Comparison of ENCODE assay signal across 1 cellular context in genomic region chr9:96436456-96437126, GRCh38.
TF ChIP-seq lines count a peak whose summit lies in the region.

No MANE protein-coding gene starts in this region.

TF ChIP-seq in HepG2, 621 proteins besides CTCF, POLR2A, EP300 and RAD21 (continued from another document and continues in another):
- TF ChIP-seq, protein P1, sequence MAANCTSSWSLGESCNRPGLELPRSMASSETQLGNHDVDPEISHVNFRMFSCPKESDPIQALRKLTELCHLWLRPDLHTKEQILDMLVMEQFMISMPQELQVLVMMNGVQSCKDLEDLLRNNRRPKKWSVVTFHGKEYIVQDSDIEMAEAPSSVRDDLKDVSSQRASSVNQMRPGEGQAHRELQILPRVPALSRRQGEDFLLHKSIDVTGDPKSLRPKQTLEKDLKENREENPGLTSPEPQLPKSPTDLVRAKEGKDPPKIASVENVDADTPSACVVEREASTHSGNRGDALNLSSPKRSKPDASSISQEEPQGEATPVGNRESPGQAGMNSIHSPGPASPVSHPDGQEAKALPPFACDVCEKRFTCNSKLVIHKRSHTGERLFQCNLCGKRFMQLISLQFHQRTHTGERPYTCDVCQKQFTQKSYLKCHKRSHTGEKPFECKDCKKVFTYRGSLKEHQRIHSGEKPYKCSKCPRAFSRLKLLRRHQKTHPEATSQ (CRISPR knock-in tag; IDR thresholded peaks at IDR 0.05; ENCODE audit: borderline replicate concordance) = no peak
- TF ChIP-seq ZNF660 (CRISPR knock-in tag; IDR thresholded peaks at IDR 0.05; ENCODE audit: borderline replicate concordance, low read depth) = no peak
- TF ChIP-seq ZNF335 (CRISPR knock-in tag; IDR thresholded peaks at IDR 0.05) = peak; percentile 62; the same call in 1 of the 2 replicates
- TF ChIP-seq JARID2 (CRISPR knock-in tag; IDR thresholded peaks at IDR 0.05; ENCODE audit: insufficient replicate concordance) = no peak
- TF ChIP-seq, protein P2, sequence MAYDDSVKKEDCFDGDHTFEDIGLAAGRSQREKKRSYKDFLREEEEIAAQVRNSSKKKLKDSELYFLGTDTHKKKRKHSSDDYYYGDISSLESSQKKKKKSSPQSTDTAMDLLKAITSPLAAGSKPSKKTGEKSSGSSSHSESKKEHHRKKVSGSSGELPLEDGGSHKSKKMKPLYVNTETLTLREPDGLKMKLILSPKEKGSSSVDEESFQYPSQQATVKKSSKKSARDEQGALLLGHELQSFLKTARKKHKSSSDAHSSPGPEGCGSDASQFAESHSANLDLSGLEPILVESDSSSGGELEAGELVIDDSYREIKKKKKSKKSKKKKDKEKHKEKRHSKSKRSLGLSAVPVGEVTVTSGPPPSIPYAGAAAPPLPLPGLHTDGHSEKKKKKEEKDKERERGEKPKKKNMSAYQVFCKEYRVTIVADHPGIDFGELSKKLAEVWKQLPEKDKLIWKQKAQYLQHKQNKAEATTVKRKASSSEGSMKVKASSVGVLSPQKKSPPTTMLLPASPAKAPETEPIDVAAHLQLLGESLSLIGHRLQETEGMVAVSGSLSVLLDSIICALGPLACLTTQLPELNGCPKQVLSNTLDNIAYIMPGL (CRISPR knock-in tag; IDR thresholded peaks at IDR 0.05; ENCODE audit: borderline replicate concordance in 1 of 2, low read depth in 1 of 2) = peak; percentile 50 to 80; a peak in 3 of 4 replicates
- TF ChIP-seq TAF15 (IDR thresholded peaks at IDR 0.05; ENCODE audit: low read depth, low read length, poor library complexity, severe bottlenecking) = no peak
- TF ChIP-seq ZNF510 (CRISPR knock-in tag; IDR thresholded peaks at IDR 0.05; ENCODE audit: low read depth) = peak; percentile 91; the same call in 1 of the 2 replicates
- TF ChIP-seq ISL2 (CRISPR knock-in tag; IDR thresholded peaks at IDR 0.05) = peak; percentile 63; the same call in 1 of the 2 replicates
- TF ChIP-seq, protein P3, sequence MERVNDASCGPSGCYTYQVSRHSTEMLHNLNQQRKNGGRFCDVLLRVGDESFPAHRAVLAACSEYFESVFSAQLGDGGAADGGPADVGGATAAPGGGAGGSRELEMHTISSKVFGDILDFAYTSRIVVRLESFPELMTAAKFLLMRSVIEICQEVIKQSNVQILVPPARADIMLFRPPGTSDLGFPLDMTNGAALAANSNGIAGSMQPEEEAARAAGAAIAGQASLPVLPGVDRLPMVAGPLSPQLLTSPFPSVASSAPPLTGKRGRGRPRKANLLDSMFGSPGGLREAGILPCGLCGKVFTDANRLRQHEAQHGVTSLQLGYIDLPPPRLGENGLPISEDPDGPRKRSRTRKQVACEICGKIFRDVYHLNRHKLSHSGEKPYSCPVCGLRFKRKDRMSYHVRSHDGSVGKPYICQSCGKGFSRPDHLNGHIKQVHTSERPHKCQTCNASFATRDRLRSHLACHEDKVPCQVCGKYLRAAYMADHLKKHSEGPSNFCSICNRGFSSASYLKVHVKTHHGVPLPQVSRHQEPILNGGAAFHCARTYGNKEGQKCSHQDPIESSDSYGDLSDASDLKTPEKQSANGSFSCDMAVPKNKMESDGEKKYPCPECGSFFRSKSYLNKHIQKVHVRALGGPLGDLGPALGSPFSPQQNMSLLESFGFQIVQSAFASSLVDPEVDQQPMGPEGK (CRISPR knock-in tag; IDR thresholded peaks at IDR 0.05) = peak; percentile 89
- peak; percentile 86 for TF ChIP-seq NR2F6 (IDR thresholded peaks at IDR 0.05)
- TF ChIP-seq NR2F6 (CRISPR knock-in tag; IDR thresholded peaks at IDR 0.05) = peak; percentile 94
- TF ChIP-seq CBX1 (IDR thresholded peaks at IDR 0.05; ENCODE audit: low read depth) = no peak
- no peak for TF ChIP-seq SRSF4 (IDR thresholded peaks at IDR 0.05; ENCODE audit: low read depth, low read length, poor library complexity, severe bottlenecking)
- TF ChIP-seq, protein P4, sequence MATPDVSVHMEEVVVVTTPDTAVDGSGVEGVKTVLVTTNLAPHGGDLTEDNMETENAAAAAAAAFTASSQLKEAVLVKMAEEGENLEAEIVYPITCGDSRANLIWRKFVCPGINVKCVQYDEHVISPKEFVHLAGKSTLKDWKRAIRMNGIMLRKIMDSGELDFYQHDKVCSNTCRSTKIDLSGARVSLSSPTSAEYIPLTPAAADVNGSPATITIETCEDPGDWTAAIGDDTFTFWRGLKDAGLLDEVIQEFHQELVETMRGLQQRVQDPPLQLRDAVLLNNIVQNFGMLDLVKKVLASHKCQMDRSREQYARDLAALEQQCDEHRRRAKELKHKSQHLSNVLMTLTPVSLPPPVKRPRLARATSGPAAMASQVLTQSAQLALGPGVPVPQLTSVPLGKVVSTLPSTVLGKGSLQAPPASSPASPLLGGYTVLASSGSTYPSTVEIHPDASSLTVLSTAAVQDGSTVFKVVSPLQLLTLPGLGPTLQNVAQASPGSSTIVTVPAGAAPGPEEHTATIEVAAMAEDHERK (CRISPR knock-in tag; IDR thresholded peaks at IDR 0.05; ENCODE audit: low read depth) = no peak
- TF ChIP-seq PITX1 (CRISPR knock-in tag; IDR thresholded peaks at IDR 0.05) = peak; percentile 58
- TF ChIP-seq ZFP62 (CRISPR knock-in tag; IDR thresholded peaks at IDR 0.05) = no peak
- TF ChIP-seq KLF6 (CRISPR knock-in tag; IDR thresholded peaks at IDR 0.05) = peak; percentile 69; the same call in 1 of the 2 replicates
- TF ChIP-seq ISX (CRISPR knock-in tag; conservative IDR thresholded peaks at IDR 0.05) = no peak
- TF ChIP-seq, protein P5, sequence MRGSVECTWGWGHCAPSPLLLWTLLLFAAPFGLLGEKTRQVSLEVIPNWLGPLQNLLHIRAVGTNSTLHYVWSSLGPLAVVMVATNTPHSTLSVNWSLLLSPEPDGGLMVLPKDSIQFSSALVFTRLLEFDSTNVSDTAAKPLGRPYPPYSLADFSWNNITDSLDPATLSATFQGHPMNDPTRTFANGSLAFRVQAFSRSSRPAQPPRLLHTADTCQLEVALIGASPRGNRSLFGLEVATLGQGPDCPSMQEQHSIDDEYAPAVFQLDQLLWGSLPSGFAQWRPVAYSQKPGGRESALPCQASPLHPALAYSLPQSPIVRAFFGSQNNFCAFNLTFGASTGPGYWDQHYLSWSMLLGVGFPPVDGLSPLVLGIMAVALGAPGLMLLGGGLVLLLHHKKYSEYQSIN (CRISPR knock-in tag; IDR thresholded peaks at IDR 0.05; ENCODE audit: borderline replicate concordance) = no peak
- peak; percentile 62; the same call in 1 of the 2 replicates for TF ChIP-seq NR2C2 (CRISPR knock-in tag; IDR thresholded peaks at IDR 0.05; ENCODE audit: borderline replicate concordance)
- TF ChIP-seq MED13 (CRISPR knock-in tag; IDR thresholded peaks at IDR 0.05) = no peak
- TF ChIP-seq EZH2 (conservative IDR thresholded peaks at IDR 0.05; ENCODE audit: low read depth, low read length) = no peak
- TF ChIP-seq ARID5B (CRISPR knock-in tag; IDR thresholded peaks at IDR 0.05) = peak; percentile 84
- TF ChIP-seq, protein P6, sequence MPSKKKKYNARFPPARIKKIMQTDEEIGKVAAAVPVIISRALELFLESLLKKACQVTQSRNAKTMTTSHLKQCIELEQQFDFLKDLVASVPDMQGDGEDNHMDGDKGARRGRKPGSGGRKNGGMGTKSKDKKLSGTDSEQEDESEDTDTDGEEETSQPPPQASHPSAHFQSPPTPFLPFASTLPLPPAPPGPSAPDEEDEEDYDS (CRISPR knock-in tag; IDR thresholded peaks at IDR 0.05) = peak; percentile 34; the same call in 1 of the 2 replicates
- TF ChIP-seq NAIF1 (CRISPR knock-in tag; IDR thresholded peaks at IDR 0.05; ENCODE audit: borderline replicate concordance) = 0 out of 2 replicates have a peak, but pooled peaks have one; percentile 54
- TF ChIP-seq UBTF (CRISPR knock-in tag; IDR thresholded peaks at IDR 0.05) = peak; percentile 64
- no peak for TF ChIP-seq MYNN (CRISPR knock-in tag; IDR thresholded peaks at IDR 0.05; ENCODE audit: low read depth)
- no peak for TF ChIP-seq REL (CRISPR knock-in tag; conservative IDR thresholded peaks at IDR 0.05)
- peak; percentile 43 for TF ChIP-seq GABPB1 (CRISPR knock-in tag; IDR thresholded peaks at IDR 0.05)
- TF ChIP-seq, protein P7, sequence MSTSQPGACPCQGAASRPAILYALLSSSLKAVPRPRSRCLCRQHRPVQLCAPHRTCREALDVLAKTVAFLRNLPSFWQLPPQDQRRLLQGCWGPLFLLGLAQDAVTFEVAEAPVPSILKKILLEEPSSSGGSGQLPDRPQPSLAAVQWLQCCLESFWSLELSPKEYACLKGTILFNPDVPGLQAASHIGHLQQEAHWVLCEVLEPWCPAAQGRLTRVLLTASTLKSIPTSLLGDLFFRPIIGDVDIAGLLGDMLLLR (CRISPR knock-in tag; IDR thresholded peaks at IDR 0.05) = peak; percentile 68; the same call in 1 of the 2 replicates
- no peak for TF ChIP-seq NKX3-1 (CRISPR knock-in tag; IDR thresholded peaks at IDR 0.05)
- TF ChIP-seq RARG (CRISPR knock-in tag; IDR thresholded peaks at IDR 0.05; ENCODE audit: low read depth) = 0 out of 2 replicates have a peak, but pooled peaks have one; percentile 58
- no peak for TF ChIP-seq YEATS2 (CRISPR knock-in tag; IDR thresholded peaks at IDR 0.05; ENCODE audit: borderline replicate concordance)
- TF ChIP-seq ZNF331 (CRISPR knock-in tag; IDR thresholded peaks at IDR 0.05) = peak; percentile 48; the same call in 1 of the 2 replicates
- TF ChIP-seq ZFYVE20 (CRISPR knock-in tag; IDR thresholded peaks at IDR 0.05; ENCODE audit: borderline replicate concordance, low read depth) = no peak
- TF ChIP-seq, protein P8, sequence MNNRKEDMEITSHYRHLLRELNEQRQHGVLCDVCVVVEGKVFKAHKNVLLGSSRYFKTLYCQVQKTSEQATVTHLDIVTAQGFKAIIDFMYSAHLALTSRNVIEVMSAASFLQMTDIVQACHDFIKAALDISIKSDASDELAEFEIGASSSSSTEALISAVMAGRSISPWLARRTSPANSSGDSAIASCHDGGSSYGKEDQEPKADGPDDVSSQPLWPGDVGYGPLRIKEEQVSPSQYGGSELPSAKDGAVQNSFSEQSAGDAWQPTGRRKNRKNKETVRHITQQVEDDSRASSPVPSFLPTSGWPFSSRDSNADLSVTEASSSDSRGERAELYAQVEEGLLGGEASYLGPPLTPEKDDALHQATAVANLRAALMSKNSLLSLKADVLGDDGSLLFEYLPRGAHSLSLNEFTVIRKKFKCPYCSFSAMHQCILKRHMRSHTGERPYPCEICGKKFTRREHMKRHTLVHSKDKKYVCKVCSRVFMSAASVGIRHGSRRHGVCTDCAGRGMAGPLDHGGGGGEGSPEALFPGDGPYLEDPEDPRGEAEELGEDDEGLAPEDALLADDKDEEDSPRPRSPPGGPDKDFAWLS (CRISPR knock-in tag; IDR thresholded peaks at IDR 0.05; ENCODE audit: borderline replicate concordance) = no peak
- peak; percentile 82; the same call in 1 of the 2 replicates for TF ChIP-seq ZNF263 (CRISPR knock-in tag; IDR thresholded peaks at IDR 0.05)
- peak; percentile 54; the same call in 1 of the 2 replicates for TF ChIP-seq NCOR1 (IDR thresholded peaks at IDR 0.05; ENCODE audit: borderline replicate concordance, low read length)
- TF ChIP-seq, protein P9, sequence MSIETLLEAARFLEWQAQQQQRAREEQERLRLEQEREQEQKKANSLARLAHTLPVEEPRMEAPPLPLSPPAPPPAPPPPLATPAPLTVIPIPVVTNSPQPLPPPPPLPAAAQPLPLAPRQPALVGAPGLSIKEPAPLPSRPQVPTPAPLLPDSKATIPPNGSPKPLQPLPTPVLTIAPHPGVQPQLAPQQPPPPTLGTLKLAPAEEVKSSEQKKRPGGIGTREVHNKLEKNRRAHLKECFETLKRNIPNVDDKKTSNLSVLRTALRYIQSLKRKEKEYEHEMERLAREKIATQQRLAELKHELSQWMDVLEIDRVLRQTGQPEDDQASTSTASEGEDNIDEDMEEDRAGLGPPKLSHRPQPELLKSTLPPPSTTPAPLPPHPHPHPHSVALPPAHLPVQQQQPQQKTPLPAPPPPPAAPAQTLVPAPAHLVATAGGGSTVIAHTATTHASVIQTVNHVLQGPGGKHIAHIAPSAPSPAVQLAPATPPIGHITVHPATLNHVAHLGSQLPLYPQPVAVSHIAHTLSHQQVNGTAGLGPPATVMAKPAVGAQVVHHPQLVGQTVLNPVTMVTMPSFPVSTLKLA (IDR thresholded peaks at IDR 0.05) = peak; percentile 54
- TF ChIP-seq MBNL3 (CRISPR knock-in tag; conservative IDR thresholded peaks at IDR 0.05) = no peak
